Comparison of ENCODE assay signal across 16 cellular contexts in genomic region chr5:111043712-111044506, GRCh38. TPM values are rescaled to one million over a fixed set of nuclear protein-coding genes. Genes with fewer than 3 reads are reported as not detected.
DNase-seq lines count a peak whose midpoint lies in the region; ATAC-seq and TF ChIP-seq lines count a peak whose summit lies in the region.
"Had no signal": no experiment of that assay in that cellular context is flagged by ENCODE, and none has a peak within 500 bp of the region (broad histone marks: within the 10 kb centered on the region; RNA-seq: fewer than 3 reads in every experiment).

No MANE protein-coding gene starts in this region.

- TF ChIP-seq POLR2A in NB4 (IDR thresholded peaks at IDR 0.05; ENCODE audit: extremely low read depth, insufficient read length): no peak

- TF ChIP-seq CTCF in NB4 (IDR thresholded peaks at IDR 0.05; ENCODE audit: low read depth, low read length): no peak
- TF ChIP-seq CTCF in upper lobe of right lung (IDR thresholded peaks at IDR 0.05): no peak

- H3K27ac ChIP-seq in upper lobe of right lung: no peak overlapping the region
- H3K27ac ChIP-seq: BLaER1 treated with 17β-estradiol and CSF1 and Interleukin-3, amounts not matched to agents 10 nM and 100 nM; esophagus muscularis mucosa; stomach had no signal

- no peak for ATAC-seq in upper lobe of right lung
- ATAC-seq in HG03520 (IDR thresholded peaks at IDR 0.05; ENCODE audit: unreplicated experiment): no peak
- ATAC-seq in GM18861 (IDR thresholded peaks at IDR 0.05; ENCODE audit: unreplicated experiment): no peak

- no peaks in the 10 kb centered on the region for H3K27me3 ChIP-seq in adipocyte (replicated peaks; ENCODE audit: control insufficient read depth, insufficient read depth, low read length)
- no peaks in the 10 kb centered on the region for H3K27me3 ChIP-seq in upper lobe of right lung
- H3K27me3 ChIP-seq: BLaER1 treated with 17β-estradiol and CSF1 and Interleukin-3, amounts not matched to agents 10 nM and 100 nM; esophagus muscularis mucosa; stomach had no signal

- H3K36me3 ChIP-seq in adipocyte (ENCODE audit: control insufficient read depth, insufficient read depth, low read length, severe bottlenecking) (no peaks in the 10 kb centered on the region), upper lobe of right lung (no peaks in the 10 kb centered on the region)
- H3K36me3 ChIP-seq: BLaER1 treated with 17β-estradiol and CSF1 and Interleukin-3, amounts not matched to agents 10 nM and 100 nM; esophagus muscularis mucosa; stomach had no signal

- DNase-seq in Daoy (ENCODE audit: low read depth) (peak; percentile 95), NB4 (ENCODE audit: low read depth) (peak; percentile 31), adipocyte (ENCODE audit: low read depth) (peak; percentile 62), iPS DF 19.7 (ENCODE audit: low read depth, low spot score) (peak; percentile 15), upper lobe of right lung (no peak), SKM-1 (lab: John Stamatoyannopoulos, UW; ENCODE audit: unreplicated experiment) (no peak)
- DNase-seq: activated CD4-positive, alpha-beta T cell treated with anti-CD3 and anti-CD28 coated beads, Interleukin-2, amount 50 U/mL, for 1 hour; cerebellar nuclear complex; GF-D8; MM.1S; NK-92 treated with Interleukin-12 subunit alpha and Interleukin-12 subunit beta, amount 100 ng/mL, for 24 hours; stomach had no signal

- intact Hi-C loops in upper lobe of right lung (cut with DNase I): no loop called here

- H3K4me3 ChIP-seq in NB4 (ENCODE audit: low read depth, low read length): no peak overlapping the region
- no peak overlapping the region for H3K4me3 ChIP-seq in adipocyte (ENCODE audit: low read length)
- no peak overlapping the region for H3K4me3 ChIP-seq in upper lobe of right lung
- H3K4me3 ChIP-seq: BLaER1 treated with 17β-estradiol and CSF1 and Interleukin-3, amounts not matched to agents 10 nM and 100 nM; esophagus muscularis mucosa; stomach had no signal

- H3K9me3 ChIP-seq in adipocyte (ENCODE audit: control insufficient read depth, low read length) (no peaks in the 10 kb centered on the region), upper lobe of right lung (no peaks in the 10 kb centered on the region)
- H3K9me3 ChIP-seq: BLaER1 treated with 17β-estradiol and CSF1 and Interleukin-3, amounts not matched to agents 10 nM and 100 nM; stomach had no signal

- H3K9ac ChIP-seq in adipocyte (ENCODE audit: low read length): no peak overlapping the region
- H3K9ac ChIP-seq: BLaER1 treated with 17β-estradiol and CSF1 and Interleukin-3, amounts not matched to agents 10 nM and 100 nM had no signal

- H3K4me1 ChIP-seq in adipocyte (ENCODE audit: control insufficient read depth, insufficient read depth, low read length): no peaks in the 10 kb centered on the region
- H3K4me1 ChIP-seq in upper lobe of right lung: no peaks in the 10 kb centered on the region
- H3K4me1 ChIP-seq: esophagus muscularis mucosa, stomach had no signal

RNA-seq across cellular contexts. Expression of gene TSLP, which starts 27.6 kb away (rescaled TPM):
- 0.03 TPM in 1 of 2 replicates, not detected in the other for total RNA-seq in Daoy (2014; rRNA removed; shearing (Covaris generic))
- total RNA-seq in upper lobe of right lung: 1.7 TPM

RNA-seq across cellular contexts. Expression of gene WDR36, which starts 48.2 kb away (rescaled TPM):
- 47.0 and 52.8 TPM in 2 replicates for total RNA-seq in Daoy (2014; rRNA removed; shearing (Covaris generic))
- 25.0 TPM for total RNA-seq in upper lobe of right lung

Comparison
In these comparisons a context has a peak if more than half of its experiments do, and no peak if none do; other contexts are left out.
1. DNase-seq: peak in Daoy (single experiment), NB4 (single experiment), adipocyte (single experiment) and iPS DF 19.7 (single experiment); none in upper lobe of right lung (single experiment) and SKM-1 (single experiment).